ENCODE assay signal across 14 cellular contexts in the genomic region with DNA sequence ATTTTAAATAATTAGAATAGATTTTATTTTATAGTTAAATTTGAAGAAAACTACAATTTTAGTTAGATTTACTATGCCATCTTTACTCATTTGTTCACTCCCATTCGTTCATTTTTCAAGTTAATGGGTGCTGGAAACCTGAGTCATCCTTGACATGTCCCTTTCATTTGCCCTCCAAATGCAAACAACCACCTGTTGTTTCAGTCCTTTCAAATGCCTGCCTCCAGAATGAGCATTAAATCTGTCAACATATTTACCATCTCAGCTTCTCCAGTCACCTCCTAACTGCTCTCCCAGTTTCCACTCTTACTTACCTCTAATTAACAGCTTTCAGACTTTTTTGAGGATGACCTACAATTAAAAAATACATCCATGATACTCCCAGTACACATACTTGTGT.
DNase-seq lines count a peak whose midpoint lies in the region; ATAC-seq and TF ChIP-seq lines count a peak whose summit lies in the region.
"Had no signal": no experiment of that assay in that cellular context is flagged by ENCODE, and none has a peak within 500 bp of the region (broad histone marks: within the 10 kb centered on the region; RNA-seq: fewer than 3 reads in every experiment).

No MANE protein-coding gene starts in this region.

- no peaks in the 10 kb centered on the region for H3K27me3 Mint-ChIP-seq in nephron progenitor cell (ENCODE audit: low read depth, poor library complexity)
- H3K27me3 Mint-ChIP-seq: effector memory CD8-positive, alpha-beta T cell; stimulated activated naive B cell treated with anti-CD40 and anti-IgM and Interleukin-4, amounts not matched to agents 10 μg/mL and 1 μg/mL and 100 μg/mL, for 72 hours had no signal

- no peaks in the 10 kb centered on the region for H3K9me3 Mint-ChIP-seq in nephron progenitor cell
- H3K9me3 Mint-ChIP-seq: effector memory CD8-positive, alpha-beta T cell; stimulated activated naive B cell treated with anti-CD40 and anti-IgM and Interleukin-4, amounts not matched to agents 10 μg/mL and 1 μg/mL and 100 μg/mL, for 72 hours had no signal

- no peak overlapping the region for H3K4me3 Mint-ChIP-seq in nephron progenitor cell
- H3K4me3 Mint-ChIP-seq: effector memory CD8-positive, alpha-beta T cell; stimulated activated naive B cell treated with anti-CD40 and anti-IgM and Interleukin-4, amounts not matched to agents 10 μg/mL and 1 μg/mL and 100 μg/mL, for 72 hours had no signal

- peak overlapping the region; percentile 98 for H3K27ac Mint-ChIP-seq in nephron progenitor cell
- H3K27ac Mint-ChIP-seq: effector memory CD8-positive, alpha-beta T cell; stimulated activated naive B cell treated with anti-CD40 and anti-IgM and Interleukin-4, amounts not matched to agents 10 μg/mL and 1 μg/mL and 100 μg/mL, for 72 hours had no signal

- no peaks in the 10 kb centered on the region for H3K36me3 Mint-ChIP-seq in nephron progenitor cell (ENCODE audit: low read depth)

- ATAC-seq in HG03280 (IDR thresholded peaks at IDR 0.05; ENCODE audit: unreplicated experiment) (no peak), HG02623 (IDR thresholded peaks at IDR 0.05; ENCODE audit: unreplicated experiment) (no peak)
- ATAC-seq: effector memory CD8-positive, alpha-beta T cell; heart right ventricle; stimulated activated naive B cell treated with anti-CD40 and anti-IgM and Interleukin-4, amounts not matched to agents 10 μg/mL and 1 μg/mL and 100 μg/mL, for 72 hours had no signal

- no peak for TF ChIP-seq CTCF in nephron progenitor cell (IDR thresholded peaks at IDR 0.05)

- H3K4me1 Mint-ChIP-seq in nephron progenitor cell, result peaks cover 93% of the 10 kb centered on the region
- H3K4me1 Mint-ChIP-seq: stimulated activated naive B cell treated with anti-CD40 and anti-IgM and Interleukin-4, amounts not matched to agents 10 μg/mL and 1 μg/mL and 100 μg/mL, for 72 hours had no signal

- DNase-seq in DMS53 (lab: John Stamatoyannopoulos, UW) (peak; percentile 83), NCI-H1436 treated with DMSO at 0.1 percent for 48 hours (lab: John Stamatoyannopoulos, UW) (peak; percentile 18), SHP77 treated with DMSO at 0.1 percent for 48 hours (lab: John Stamatoyannopoulos, UW) (peak; percentile 44), nephron progenitor cell (no peak), AG08396 (ENCODE audit: low spot score) (no peak), midbrain (lab: John Stamatoyannopoulos, UW) (no peak)
- DNase-seq: effector memory CD8-positive, alpha-beta T cell; heart right ventricle; mammary epithelial cell; NCI-H526; stimulated activated CD4-positive, alpha-beta T cell treated with anti-CD3 and anti-CD28 coated beads, Interleukin-2, amount 100 ng/mL, for 48 hours; stimulated activated naive B cell treated with anti-CD40 and anti-IgM and Interleukin-4, amounts not matched to agents 10 μg/mL and 1 μg/mL and 100 μg/mL, for 72 hours had no signal

Comparison
In these comparisons a context has a peak if more than half of its experiments do, and no peak if none do; other contexts are left out.
1. DNase-seq: peak in DMS53 (single experiment), NCI-H1436 treated with DMSO at 0.1 percent for 48 hours (single experiment) and SHP77 treated with DMSO at 0.1 percent for 48 hours (single experiment); none in nephron progenitor cell (single experiment), AG08396 (single experiment) and midbrain (single experiment).